Comparison of ENCODE assay signal across 8 cellular contexts in genomic region chr2:24721470-24721869, GRCh38.
DNase-seq lines count a peak whose midpoint lies in the region; ATAC-seq and TF ChIP-seq lines count a peak whose summit lies in the region.

No MANE protein-coding gene starts in this region.

- no peak overlapping the region for H3K4me3 ChIP-seq in breast epithelium

- no peaks in the 10 kb centered on the region for H3K36me3 ChIP-seq in breast epithelium

- H3K27me3 ChIP-seq in breast epithelium = no peaks in the 10 kb centered on the region

- no peak for ATAC-seq in GM18520 (IDR thresholded peaks at IDR 0.05; ENCODE audit: unreplicated experiment)

- TF ChIP-seq CTCF in breast epithelium (IDR thresholded peaks at IDR 0.05) = no peak

- DNase-seq in Daoy (ENCODE audit: low read depth) (peak; percentile 76), NCI-H1105 treated with DMSO at 0.1 percent for 48 hours (lab: John Stamatoyannopoulos, UW) (peak; percentile 70), breast epithelium (ENCODE audit: low spot score in 2 of 2) (peak in 1 of 2 donors; percentile 31), kidney tubule cell (ENCODE audit: low spot score) (peak; percentile 93), substantia nigra (lab: John Stamatoyannopoulos, UW) (peak in 47 of 49 donors; percentile 20 to 93 (median 77))
- DNase-seq in activated T-cell treated with anti-CD3 and anti-CD28 coated beads, Interleukin-2, amount 50 U/mL, for 48 hours = no peak
- DNase-seq in activated CD8-positive, alpha-beta memory T cell treated with anti-CD3 and anti-CD28 coated beads for 24 hours = no peak

- no peaks in the 10 kb centered on the region for H3K4me1 ChIP-seq in breast epithelium

- H3K27ac ChIP-seq in breast epithelium (peak overlapping the region; percentile 56 to 58), substantia nigra (ENCODE audit: low read depth, low read length, poor library complexity, severe bottlenecking) (peak overlapping the region; percentile 64)

- intact Hi-C loops in breast epithelium (cut with DNase I; ENCODE audit: low total_unique reads) = no loop called here

- no peak for TF ChIP-seq POLR2A in breast epithelium (IDR thresholded peaks at IDR 0.05)

- no peaks in the 10 kb centered on the region for H3K9me3 ChIP-seq in breast epithelium

Comparison
In these comparisons a context has a peak if more than half of its experiments do, and no peak if none do; other contexts are left out.
1. DNase-seq: peak in Daoy (single experiment), NCI-H1105 treated with DMSO at 0.1 percent for 48 hours (single experiment), kidney tubule cell (single experiment) and substantia nigra (47 of 49); none in activated T-cell treated with anti-CD3 and anti-CD28 coated beads, Interleukin-2, amount 50 U/mL, for 48 hours (0 of 2) and activated CD8-positive, alpha-beta memory T cell treated with anti-CD3 and anti-CD28 coated beads for 24 hours (single experiment).